Comparison of ENCODE assay signal across 8 cellular contexts in genomic region chr1:221887091-221887746, GRCh38.
DNase-seq lines count a peak whose midpoint lies in the region; ATAC-seq lines count a peak whose summit lies in the region.

No MANE protein-coding gene starts in this region.

- peak overlapping the region; percentile 44 for H3K4me2 ChIP-seq in skeletal muscle satellite cell (ENCODE audit: low read length)

- H3K9me3 ChIP-seq in SJCRH30 (replicated peaks) (no peaks in the 10 kb centered on the region), skeletal muscle satellite cell (replicated peaks; ENCODE audit: low read length) (no peaks in the 10 kb centered on the region)

- H3K9ac ChIP-seq in skeletal muscle satellite cell (ENCODE audit: low read depth, low read length): peak overlapping the region; percentile 46

- H3K27me3 ChIP-seq in SJCRH30 (no peaks in the 10 kb centered on the region), skeletal muscle satellite cell (ENCODE audit: control insufficient read depth, insufficient read depth, low read length) (no peaks in the 10 kb centered on the region)

- H3K4me3 ChIP-seq in SJCRH30 (no peak overlapping the region), skeletal muscle satellite cell (ENCODE audit: low read length) (no peak overlapping the region)

- peak; percentile 60 for DNase-seq in GM04503 (ENCODE audit: low read depth)
- DNase-seq in SJCRH30: peak; percentile 74 to 76
- peak; percentile 79 for DNase-seq in Right ventricle myocardium inferior (ENCODE audit: missing footprints)
- DNase-seq in KG1 (lab: John Stamatoyannopoulos, UW): no peak
- DNase-seq in NK-92 treated with Interleukin-12 subunit alpha and Interleukin-12 subunit beta, amount 100 ng/mL, for 24 hours (lab: John Stamatoyannopoulos, UW): no peak
- no peak for DNase-seq in activated CD8-positive, alpha-beta memory T cell treated with anti-CD3 and anti-CD28 coated beads, Interleukin-2, amount 50 U/mL, for 48 hours

- peaks cover 18% of the 10 kb centered on the region for H3K4me1 ChIP-seq in SJCRH30
- peaks cover 47% of the 10 kb centered on the region for H3K4me1 ChIP-seq in skeletal muscle satellite cell (ENCODE audit: control insufficient read depth, insufficient read depth, low read length)

- intact Hi-C loops in Right ventricle myocardium inferior (cut with DNase I): no loop called here

- no peak overlapping the region for H3K27ac ChIP-seq in SJCRH30

- peak; percentile 82 for ATAC-seq in Right ventricle myocardium inferior
- ATAC-seq in GM21367 (IDR thresholded peaks at IDR 0.05; ENCODE audit: unreplicated experiment): no peak

- no peaks in the 10 kb centered on the region for H3K36me3 ChIP-seq in SJCRH30
- no peaks in the 10 kb centered on the region for H3K36me3 ChIP-seq in skeletal muscle satellite cell (ENCODE audit: insufficient read depth, low read length)

Comparison
In these comparisons a context has a peak if more than half of its experiments do, and no peak if none do; other contexts are left out.
1. DNase-seq: peak in GM04503 (single experiment), SJCRH30 (2 of 2) and Right ventricle myocardium inferior (single experiment); none in KG1 (single experiment), NK-92 treated with Interleukin-12 subunit alpha and Interleukin-12 subunit beta, amount 100 ng/mL, for 24 hours (single experiment) and activated CD8-positive, alpha-beta memory T cell treated with anti-CD3 and anti-CD28 coated beads, Interleukin-2, amount 50 U/mL, for 48 hours (single experiment).